23 cellular contexts compared by ENCODE assay signal in the genomic region with DNA sequence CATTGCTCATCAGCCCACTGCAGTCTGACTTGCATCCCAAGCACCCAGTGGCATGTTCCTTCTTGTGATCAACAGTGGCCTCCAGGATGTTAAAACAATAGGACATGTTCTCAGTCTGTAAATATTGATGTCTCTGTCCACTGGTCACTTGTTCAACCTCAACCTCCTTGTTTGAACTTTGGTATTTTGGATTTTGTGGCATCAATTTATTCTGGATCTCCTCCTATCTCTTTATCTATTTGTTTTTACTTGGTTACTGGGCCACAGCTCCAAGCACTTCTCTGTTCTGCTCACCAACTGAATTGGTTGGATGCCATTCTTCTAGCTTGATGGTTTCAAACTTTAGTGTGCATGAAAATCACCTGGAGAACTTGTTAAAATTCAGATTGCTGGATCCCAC.
"Had no signal": no experiment of that assay in that cellular context is flagged by ENCODE, and none has a peak within 500 bp of the region (broad histone marks: within the 10 kb centered on the region; RNA-seq: fewer than 3 reads in every experiment).

No MANE protein-coding gene starts in this region.

- H3K4me1 ChIP-seq: colonic mucosa, esophagus muscularis mucosa, gastrocnemius medialis, heart right ventricle, left ventricle myocardium inferior, lower lobe of right lung had no signal

- FAIRE-seq: endometrium, islet of Langerhans, keratinocyte had no signal

- ATAC-seq: effector memory CD8-positive, alpha-beta T cell; gastrocnemius medialis; heart right ventricle; left cardiac atrium; lower lobe of right lung; mucosa of descending colon had no signal

- H3K4me3 Mint-ChIP-seq: dendritic cell treated with granulocyte-macrophage colony-stimulating factor and Interleukin-4, amounts not matched to agents 40 ng/mL and 50 ng/mL, for 4 days; effector memory CD8-positive, alpha-beta T cell; endodermal cell; mesothelial cell of epicardium; naive B cell had no signal

- H3K9me3 ChIP-seq: colonic mucosa, esophagus muscularis mucosa, gastrocnemius medialis, lower lobe of right lung had no signal

- DNase-seq: colonic mucosa; cortex of kidney; effector CD8-positive, alpha-beta T cell; effector memory CD8-positive, alpha-beta T cell; endodermal cell; foreskin melanocyte; gastrocnemius medialis; glutamatergic neuron; head of caudate nucleus; heart right ventricle; hippocampal formation; left cardiac atrium; left ventricle myocardium inferior; lower lobe of right lung; mesenchymal stem cell; mucosa of descending colon; naive B cell had no signal

- H3K9me3 Mint-ChIP-seq: effector memory CD8-positive, alpha-beta T cell had no signal

- H3K27me3 Mint-ChIP-seq: dendritic cell treated with granulocyte-macrophage colony-stimulating factor and Interleukin-4, amounts not matched to agents 40 ng/mL and 50 ng/mL, for 4 days; naive B cell had no signal

- H3K36me3 Mint-ChIP-seq: naive B cell had no signal

- H3K27me3 ChIP-seq: colonic mucosa, esophagus muscularis mucosa, gastrocnemius medialis, heart right ventricle had no signal

- H3K4me3 ChIP-seq: colonic mucosa, esophagus muscularis mucosa, gastrocnemius medialis, heart right ventricle, left ventricle myocardium inferior, lower lobe of right lung, mucosa of descending colon had no signal

- H3K36me3 ChIP-seq: colonic mucosa, esophagus muscularis mucosa, gastrocnemius medialis, heart right ventricle, left ventricle myocardium inferior, lower lobe of right lung had no signal

- H3K4me1 Mint-ChIP-seq: naive B cell had no signal

- H3K27ac Mint-ChIP-seq: dendritic cell treated with granulocyte-macrophage colony-stimulating factor and Interleukin-4, amounts not matched to agents 40 ng/mL and 50 ng/mL, for 4 days; effector memory CD8-positive, alpha-beta T cell; endodermal cell; mesothelial cell of epicardium; naive B cell had no signal

- H3K27ac ChIP-seq: colonic mucosa, esophagus muscularis mucosa, gastrocnemius medialis, heart right ventricle, left ventricle myocardium inferior, lower lobe of right lung had no signal
